ENCODE assay signal across 20 cellular contexts in the genomic region with DNA sequence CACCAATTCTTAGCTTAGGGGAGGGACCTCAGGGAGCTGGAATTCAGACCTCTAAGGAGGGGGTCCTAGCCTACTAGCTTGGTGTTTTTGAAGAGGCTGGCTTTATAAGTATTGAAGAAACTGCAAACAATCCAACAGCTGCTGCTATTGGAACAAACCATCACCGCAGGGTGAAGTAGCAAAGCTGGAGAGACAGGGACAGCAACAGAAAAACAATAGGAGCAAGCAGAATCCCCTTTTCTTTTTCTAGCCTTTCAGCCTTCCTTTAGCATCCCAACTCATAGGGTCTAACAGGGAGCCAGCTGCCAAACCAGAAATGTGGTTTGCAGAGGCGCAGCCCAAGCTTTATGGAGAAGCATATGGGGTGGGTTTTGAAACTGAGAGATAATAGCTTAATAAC.
DNase-seq lines count a peak whose midpoint lies in the region; ATAC-seq lines count a peak whose summit lies in the region.
"Had no signal": no experiment of that assay in that cellular context is flagged by ENCODE, and none has a peak within 500 bp of the region (broad histone marks: within the 10 kb centered on the region; RNA-seq: fewer than 3 reads in every experiment).

No MANE protein-coding gene starts in this region.

- no peaks in the 10 kb centered on the region for H3K36me3 ChIP-seq in HUES48 (ENCODE audit: control insufficient read depth, insufficient read depth, low read length)
- H3K36me3 ChIP-seq in SJCRH30: no peaks in the 10 kb centered on the region
- H3K36me3 ChIP-seq in neuron (ENCODE audit: insufficient read depth, low read length): no peaks in the 10 kb centered on the region
- H3K36me3 ChIP-seq: ascending aorta, ovary, thoracic aorta had no signal

- no peak for ATAC-seq in HG02973 (IDR thresholded peaks at IDR 0.05; ENCODE audit: unreplicated experiment)
- ATAC-seq: activated T-cell treated with anti-CD3 and anti-CD28 coated beads, Interleukin-2, amount 50 U/mL, for 4 hours; sciatic nerve; stimulated activated naive B cell treated with anti-CD40 and anti-IgM and Interleukin-4, amounts not matched to agents 10 μg/mL and 1 μg/mL and 100 μg/mL, for 72 hours had no signal

- H3K4me3 ChIP-seq in HUES48 (ENCODE audit: low read depth, low read length) (no peak overlapping the region), SJCRH30 (peak overlapping the region; percentile 34), neuron (ENCODE audit: low read length) (no peak overlapping the region)
- H3K4me3 ChIP-seq: ascending aorta, ovary, thoracic aorta had no signal

- DNase-seq in NCI-H2171 treated with DMSO at 0.1 percent for 48 hours (lab: John Stamatoyannopoulos, UW) (peak; percentile 86), SJCRH30 (peak; percentile 74 to 90), dermis blood vessel endothelial cell (no peak), COR-L47 (lab: John Stamatoyannopoulos, UW) (no peak)
- DNase-seq in activated CD4-positive, CD25-positive, alpha-beta regulatory T cell (lab: John Stamatoyannopoulos, UW): no peak
- DNase-seq: activated T-cell treated with anti-CD3 and anti-CD28 coated beads, Interleukin-2, amount 50 U/mL, for 4 hours; CD4-positive, alpha-beta T cell; cerebellar nuclear complex; DMS153; NCI-H1105; NCI-H82; ovary; stimulated activated naive B cell treated with anti-CD40 and anti-IgM and Interleukin-4, amounts not matched to agents 10 μg/mL and 1 μg/mL and 100 μg/mL, for 72 hours had no signal

- no peaks in the 10 kb centered on the region for H3K27me3 ChIP-seq in HUES48 (ENCODE audit: control insufficient read depth, insufficient read depth, low read length)
- H3K27me3 ChIP-seq in SJCRH30: no peaks in the 10 kb centered on the region
- H3K27me3 ChIP-seq in neuron (ENCODE audit: insufficient read depth, low read length): no peaks in the 10 kb centered on the region
- H3K27me3 ChIP-seq: ascending aorta, ovary had no signal

- H3K27ac ChIP-seq in HUES48 (ENCODE audit: low read depth, low read length) (peak overlapping the region; percentile 7), SJCRH30 (peak overlapping the region; percentile 71)
- H3K27ac ChIP-seq: ascending aorta, KMS-11, ovary, thoracic aorta had no signal

- no peak overlapping the region for H3K9ac ChIP-seq in HUES48 (ENCODE audit: low read depth, low read length)
- H3K9ac ChIP-seq: KMS-11 had no signal

- H3K9me3 ChIP-seq in HUES48 (ENCODE audit: control insufficient read depth, insufficient read depth, low read length) (no peaks in the 10 kb centered on the region), SJCRH30 (replicated peaks) (no peaks in the 10 kb centered on the region), neuron (ENCODE audit: low read length) (no peaks in the 10 kb centered on the region)
- H3K9me3 ChIP-seq: ascending aorta, ovary, thoracic aorta had no signal

- H3K4me1 ChIP-seq in HUES48 (ENCODE audit: control insufficient read depth, insufficient read depth, low read length) (peaks cover 11% of the 10 kb centered on the region), SJCRH30 (peaks cover 33% of the 10 kb centered on the region), neuron (ENCODE audit: insufficient read depth, low read length) (peaks cover 9% of the 10 kb centered on the region)
- H3K4me1 ChIP-seq: ascending aorta had no signal

- peak overlapping the region; percentile 71 for H2AFZ ChIP-seq in neuron (ENCODE audit: low read depth, low read length)

Comparison
In these comparisons a context has a peak if more than half of its experiments do, and no peak if none do; other contexts are left out.
1. DNase-seq: peak in NCI-H2171 treated with DMSO at 0.1 percent for 48 hours (single experiment) and SJCRH30 (2 of 2); none in activated CD4-positive, CD25-positive, alpha-beta regulatory T cell (0 of 4), dermis blood vessel endothelial cell (single experiment) and COR-L47 (single experiment).